Comparison of ENCODE assay signal across 8 cellular contexts in genomic region chr13:41465215-41465907, GRCh38. TPM values are rescaled to one million over a fixed set of nuclear protein-coding genes. Genes with fewer than 3 reads are reported as not detected.
DNase-seq lines count a peak whose midpoint lies in the region; ATAC-seq, FAIRE-seq and TF ChIP-seq lines count a peak whose summit lies in the region.

No MANE protein-coding gene starts in this region.

- no peak overlapping the region for H3K4me2 ChIP-seq in mesendoderm (ENCODE audit: low read length)

- H2BK5ac ChIP-seq in mesendoderm (ENCODE audit: low read length) = no peak overlapping the region

- peak overlapping the region; percentile 69 for H3K27ac ChIP-seq in substantia nigra (ENCODE audit: low read depth, low read length, poor library complexity, severe bottlenecking)
- no peak overlapping the region for H3K27ac ChIP-seq in mesendoderm (ENCODE audit: low read depth, low read length)

- H2AK5ac ChIP-seq in mesendoderm (ENCODE audit: low read length) = no peak overlapping the region

- no peaks in the 10 kb centered on the region for H3K79me2 ChIP-seq in mesendoderm (ENCODE audit: control insufficient read depth, insufficient read depth, low read length)

- DNase-seq in AG08395 (ENCODE audit: low spot score) = peak; percentile 82
- DNase-seq in activated CD4-positive, CD25-positive, alpha-beta regulatory T cell (lab: John Stamatoyannopoulos, UW) = peak; percentile 63 to 82 (median 76)
- peak; percentile 88 for DNase-seq in bronchial epithelial cell (ENCODE audit: low read depth)
- DNase-seq in naive thymus-derived CD8-positive, alpha-beta T cell = peak; percentile 63 to 95 (median 87)
- peak in 7 of 49 donors; percentile 14 to 42 (median 30) for DNase-seq in substantia nigra (lab: John Stamatoyannopoulos, UW)
- DNase-seq in mesendoderm = no peak

- peak; percentile 92 for ATAC-seq in GM19397 (IDR thresholded peaks at IDR 0.05; ENCODE audit: unreplicated experiment)
- ATAC-seq in HG03521 (IDR thresholded peaks at IDR 0.05; ENCODE audit: unreplicated experiment) = peak; percentile 88
- ATAC-seq in naive thymus-derived CD8-positive, alpha-beta T cell = peak; percentile 62 to 63

- no peak overlapping the region for H2BK120ac ChIP-seq in mesendoderm (ENCODE audit: low read depth, low read length)

- H3K23ac ChIP-seq in mesendoderm (ENCODE audit: low read length) = no peak overlapping the region

- no peaks in the 10 kb centered on the region for H3K4me1 ChIP-seq in mesendoderm (ENCODE audit: control insufficient read depth, low read depth, low read length)

- WGBS in mesendoderm (ENCODE audit: extremely low coverage, insufficient coverage, low lambda C conversion rate) = no CpG with 5 or more reads among the region's 4 CpGs

- FAIRE-seq in bronchial epithelial cell (lab: Jason Lieb, UNC) = no peak

- no peaks in the 10 kb centered on the region for H3K27me3 ChIP-seq in bronchial epithelial cell (ENCODE audit: control insufficient read depth, insufficient read depth, low read length)
- no peaks in the 10 kb centered on the region for H3K27me3 ChIP-seq in mesendoderm (ENCODE audit: insufficient read depth, low read length, poor library complexity)

- H3K79me1 ChIP-seq in mesendoderm (ENCODE audit: low read length) = no peaks in the 10 kb centered on the region

- no peak for TF ChIP-seq CTCF in bronchial epithelial cell (IDR thresholded peaks at IDR 0.05; ENCODE audit: insufficient read depth, low read length, severe bottlenecking)

- H3K4ac ChIP-seq in mesendoderm (ENCODE audit: low read depth, low read length) = no peak overlapping the region

- POLR2A ChIA-PET in naive thymus-derived CD8-positive, alpha-beta T cell (lab: Charles Lee) = interaction anchor here (0.5 to 4.4 kb wide), 13 partner anchors 9 to 401 kb away, joined by 3 to 62 read pairs (median 3); partner anchors contain the start of gene RGCC

- H3K36me3 ChIP-seq in bronchial epithelial cell (ENCODE audit: control insufficient read depth, insufficient read depth, low read length) (peaks cover under 1% of the 10 kb centered on the region), mesendoderm (ENCODE audit: control insufficient read depth, insufficient read depth, low read length) (no peaks in the 10 kb centered on the region)

- no peak overlapping the region for H4K5ac ChIP-seq in mesendoderm (ENCODE audit: low read length)

- no peak overlapping the region for H4K8ac ChIP-seq in mesendoderm (ENCODE audit: low read depth, low read length)

- no peaks in the 10 kb centered on the region for H3K9me3 Mint-ChIP-seq in naive thymus-derived CD8-positive, alpha-beta T cell

- H2BK15ac ChIP-seq in mesendoderm (replicated peaks; ENCODE audit: low read depth) = no peak overlapping the region

- no peak overlapping the region for H3K9ac ChIP-seq in mesendoderm (ENCODE audit: low read length)

- peaks cover 0 to 6% (median 0%) of the 10 kb centered on the region in 5 donors for H3K27me3 Mint-ChIP-seq in naive thymus-derived CD8-positive, alpha-beta T cell

- H3K4me3 Mint-ChIP-seq in naive thymus-derived CD8-positive, alpha-beta T cell = peak overlapping the region; percentile 82 to 99 (median 93)

- peaks cover 65 to 94% (median 91%) of the 10 kb centered on the region in 4 donors for H3K4me1 Mint-ChIP-seq in naive thymus-derived CD8-positive, alpha-beta T cell

- H3K56ac ChIP-seq in mesendoderm (ENCODE audit: low read length) = no peak overlapping the region

- no peak overlapping the region for H3K18ac ChIP-seq in mesendoderm (ENCODE audit: low read length)

- H3K27ac Mint-ChIP-seq in naive thymus-derived CD8-positive, alpha-beta T cell = peak overlapping the region; percentile 98 to 100 (median 98)

- peaks cover 0 to 79% (median 50%) of the 10 kb centered on the region in 3 donors for H3K36me3 Mint-ChIP-seq in naive thymus-derived CD8-positive, alpha-beta T cell

- no peak overlapping the region for H3K4me3 ChIP-seq in bronchial epithelial cell (ENCODE audit: low read depth, low read length)
- no peak overlapping the region for H3K4me3 ChIP-seq in mesendoderm (ENCODE audit: low read length)

RNA-seq across cellular contexts. Expression of gene RGCC, which starts 8.0 kb away (rescaled TPM):
- total RNA-seq in bronchial epithelial cell = 2.3 and 13.2 TPM in 2 replicates
- 100 to 1,000 TPM; 117 to 122 TPM for total RNA-seq in naive thymus-derived CD8-positive, alpha-beta T cell
- 100 to 1,000 TPM in 1 of 3 donors, 10 to 100 TPM in 2; 84.8 to 193 (median 97.2) TPM for polyA plus RNA-seq in naive thymus-derived CD8-positive, alpha-beta T cell
- 0.18 TPM for polyA plus RNA-seq in mesendoderm (2013, experiment 1 of 2)
- polyA plus RNA-seq in mesendoderm (2013, experiment 2 of 2) = 0.20 TPM
